29 cellular contexts compared by ENCODE assay signal in the genomic region with DNA sequence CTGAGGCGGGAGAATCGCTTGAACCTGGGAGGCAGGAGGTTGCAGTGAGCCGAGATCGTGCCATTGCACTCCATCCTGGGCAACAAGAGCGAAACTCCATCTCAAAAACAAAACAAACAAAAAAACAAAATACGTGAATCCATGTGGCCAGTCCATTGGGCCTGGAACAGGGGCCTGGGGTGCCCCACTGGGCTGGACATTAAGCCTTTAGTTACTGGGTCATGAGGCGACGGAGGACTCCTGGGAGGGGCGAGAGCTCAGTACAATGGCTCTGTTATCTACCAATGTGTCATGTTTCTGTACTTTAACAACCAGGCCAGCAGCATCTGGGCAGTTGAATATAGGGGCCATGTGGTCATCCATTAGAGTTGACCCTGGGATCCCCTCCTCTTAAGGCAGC. TPM values are rescaled to one million over a fixed set of nuclear protein-coding genes. Genes with fewer than 3 reads are reported as not detected.
DNase-seq lines count a peak whose midpoint lies in the region; ATAC-seq and TF ChIP-seq lines count a peak whose summit lies in the region.
"Had no signal": no experiment of that assay in that cellular context is flagged by ENCODE, and none has a peak within 500 bp of the region (broad histone marks: within the 10 kb centered on the region; RNA-seq: fewer than 3 reads in every experiment).

No MANE protein-coding gene starts in this region.

- H3K9me3 Mint-ChIP-seq in activated CD4-positive, alpha-beta T cell treated with anti-CD3 and anti-CD28 coated beads, Interleukin-2, amount 10 ng/mL, durations not matched to agents 24 days and 14 days: no peaks in the 10 kb centered on the region
- no peaks in the 10 kb centered on the region for H3K9me3 Mint-ChIP-seq in CD14-positive monocyte
- H3K9me3 Mint-ChIP-seq: activated naive CD8-positive, alpha-beta T cell treated with anti-CD3 and anti-CD28 coated beads, Interleukin-2, amount 50 U/mL, for 24 hours; activated T-cell treated with anti-CD3 and anti-CD28 coated beads, Interleukin-2, amount 50 U/mL, for 72 hours; CD4-positive, alpha-beta T cell; immature natural killer cell; T-helper 1 cell treated with Interleukin-12 subunit alpha and Interleukin-12 subunit beta and Interleukin-4 antibody, amounts not matched to agents 30 μg/mL and 1 μg/mL, for 36 hours had no signal

- no peak overlapping the region for H2AFZ ChIP-seq in osteoblast (ENCODE audit: low read length)

- TF ChIP-seq CTCF in ascending aorta (IDR thresholded peaks at IDR 0.05) (no peak), osteoblast (IDR thresholded peaks at IDR 0.05; ENCODE audit: extremely low read depth, low read depth, low read length) (no peak), CD14-positive monocyte (IDR thresholded peaks at IDR 0.05) (no peak)

- no peak overlapping the region for H3K4me2 ChIP-seq in osteoblast (ENCODE audit: insufficient read depth, low read length)

- H3K4me3 ChIP-seq in ascending aorta (no peak overlapping the region), osteoblast (ENCODE audit: insufficient read depth, low read length) (no peak overlapping the region)
- H3K4me3 ChIP-seq: body of pancreas had no signal

- H3K27me3 ChIP-seq in ascending aorta (no peaks in the 10 kb centered on the region), osteoblast (ENCODE audit: insufficient read depth, low read length) (no peaks in the 10 kb centered on the region)
- H3K27me3 ChIP-seq: body of pancreas had no signal

- H3K9me3 ChIP-seq in ascending aorta: no peaks in the 10 kb centered on the region
- H3K9me3 ChIP-seq in osteoblast (ENCODE audit: low read depth, low read length): no peaks in the 10 kb centered on the region
- H3K9me3 ChIP-seq: body of pancreas had no signal

- H4K20me1 ChIP-seq in osteoblast (ENCODE audit: insufficient read depth, low read length): peaks cover 11% of the 10 kb centered on the region

- H3K4me3 Mint-ChIP-seq in activated CD4-positive, alpha-beta T cell treated with anti-CD3 and anti-CD28 coated beads, Interleukin-2, amount 10 ng/mL, durations not matched to agents 24 days and 14 days: no peak overlapping the region
- no peak overlapping the region for H3K4me3 Mint-ChIP-seq in CD14-positive monocyte
- H3K4me3 Mint-ChIP-seq: activated naive CD8-positive, alpha-beta T cell treated with anti-CD3 and anti-CD28 coated beads, Interleukin-2, amount 50 U/mL, for 24 hours; activated T-cell treated with anti-CD3 and anti-CD28 coated beads, Interleukin-2, amount 50 U/mL, for 72 hours; CD4-positive, alpha-beta T cell; immature natural killer cell; T-helper 1 cell treated with Interleukin-12 subunit alpha and Interleukin-12 subunit beta and Interleukin-4 antibody, amounts not matched to agents 30 μg/mL and 1 μg/mL, for 36 hours had no signal

- no peaks in the 10 kb centered on the region for H3K4me1 Mint-ChIP-seq in activated CD4-positive, alpha-beta T cell treated with anti-CD3 and anti-CD28 coated beads, Interleukin-2, amount 10 ng/mL, durations not matched to agents 24 days and 14 days
- no peaks in the 10 kb centered on the region for H3K4me1 Mint-ChIP-seq in CD14-positive monocyte
- H3K4me1 Mint-ChIP-seq: activated naive CD8-positive, alpha-beta T cell treated with anti-CD3 and anti-CD28 coated beads, Interleukin-2, amount 50 U/mL, for 24 hours; immature natural killer cell had no signal

- H3K79me2 ChIP-seq in osteoblast (ENCODE audit: insufficient read depth, low read length): peaks cover 34% of the 10 kb centered on the region

- H3K27ac ChIP-seq in ascending aorta (peak overlapping the region; percentile 96 to 97), osteoblast (ENCODE audit: low read depth, low read length) (no peak overlapping the region)
- H3K27ac ChIP-seq: body of pancreas had no signal

- no peak for ATAC-seq in GM18861 (IDR thresholded peaks at IDR 0.05; ENCODE audit: unreplicated experiment)
- ATAC-seq: activated naive CD8-positive, alpha-beta T cell treated with anti-CD3 and anti-CD28 coated beads, Interleukin-2, amount 50 U/mL, for 24 hours; activated T-cell treated with anti-CD3 and anti-CD28 coated beads, Interleukin-2, amount 50 U/mL, for 72 hours; body of pancreas; left lobe of liver; SK-N-SH treated with all-trans-retinoic acid at 6 μM for 48 hours had no signal

- H3K36me3 Mint-ChIP-seq in activated CD4-positive, alpha-beta T cell treated with anti-CD3 and anti-CD28 coated beads, Interleukin-2, amount 10 ng/mL, durations not matched to agents 24 days and 14 days (ENCODE audit: low read depth): peaks cover 17% of the 10 kb centered on the region
- peaks cover 81 to 98% of the 10 kb centered on the region in 2 donors for H3K36me3 Mint-ChIP-seq in CD14-positive monocyte

- no peak overlapping the region for H3K27ac Mint-ChIP-seq in activated CD4-positive, alpha-beta T cell treated with anti-CD3 and anti-CD28 coated beads, Interleukin-2, amount 10 ng/mL, durations not matched to agents 24 days and 14 days
- peak overlapping the region in 1 of 7 donors; percentile 18 for H3K27ac Mint-ChIP-seq in CD14-positive monocyte
- H3K27ac Mint-ChIP-seq: activated naive CD8-positive, alpha-beta T cell treated with anti-CD3 and anti-CD28 coated beads, Interleukin-2, amount 50 U/mL, for 24 hours; activated T-cell treated with anti-CD3 and anti-CD28 coated beads, Interleukin-2, amount 50 U/mL, for 72 hours; CD4-positive, alpha-beta T cell; immature natural killer cell; T-helper 1 cell treated with Interleukin-12 subunit alpha and Interleukin-12 subunit beta and Interleukin-4 antibody, amounts not matched to agents 30 μg/mL and 1 μg/mL, for 36 hours had no signal

- H3K4me1 ChIP-seq in ascending aorta (peaks cover 16 to 47% of the 10 kb centered on the region in 2 donors), osteoblast (ENCODE audit: insufficient read depth, low read length) (peaks cover 19% of the 10 kb centered on the region)

- H3K36me3 ChIP-seq in ascending aorta: peaks cover 64 to 85% of the 10 kb centered on the region in 2 donors
- H3K36me3 ChIP-seq in osteoblast (ENCODE audit: insufficient read depth, low read length): peaks cover 88% of the 10 kb centered on the region

- DNase-seq in Ammon's horn (ENCODE audit: low spot score) (peak; percentile 83), ascending aorta (ENCODE audit: low spot score in 2 of 2) (no peak), inferior parietal cortex (ENCODE audit: extremely low spot score) (peak; percentile 48), osteoblast (ENCODE audit: insufficient read length, low spot score, missing footprints) (peak; percentile 35), CD14-positive monocyte (ENCODE audit: low spot score) (no peak)
- DNase-seq in activated CD4-positive, alpha-beta T cell treated with anti-CD3 and anti-CD28 coated beads, Interleukin-2, amount 10 ng/mL, durations not matched to agents 24 days and 14 days: no peak
- DNase-seq in stimulated activated CD4-positive, alpha-beta T cell treated with anti-CD3 and anti-CD28 coated beads, Interleukin-4, amount 100 ng/mL, for 1 hour: no peak
- DNase-seq: activated CD4-positive, alpha-beta T cell treated with anti-CD3 and anti-CD28 coated beads, Interleukin-2, amount 50 U/mL, for 48 hours; activated CD4-positive, CD25-positive, alpha-beta regulatory T cell; activated naive CD8-positive, alpha-beta T cell treated with anti-CD3 and anti-CD28 coated beads, Interleukin-2, amount 50 U/mL, for 24 hours; activated T-cell treated with anti-CD3 and anti-CD28 coated beads, Interleukin-2, amount 50 U/mL, for 72 hours; body of pancreas; CD4-positive, alpha-beta T cell; cerebellar nuclear complex; DMS79 treated with DMSO at 0.1 percent for 48 hours; GDM1; GOT3; immature natural killer cell; mesenchymal stem cell; NCI-H1105; NCI-H1930; NCI-H524; OCI-M1; stimulated activated CD4-positive, alpha-beta T cell treated with anti-CD3 and anti-CD28 coated beads, Interleukin-4, amount 100 ng/mL, for 4 hours had no signal

- H3K27me3 Mint-ChIP-seq in activated CD4-positive, alpha-beta T cell treated with anti-CD3 and anti-CD28 coated beads, Interleukin-2, amount 10 ng/mL, durations not matched to agents 24 days and 14 days: no peaks in the 10 kb centered on the region
- H3K27me3 Mint-ChIP-seq in CD14-positive monocyte (ENCODE audit: low read depth in 3 of 3): peaks cover 0 to 2% (median 0%) of the 10 kb centered on the region in 3 donors
- H3K27me3 Mint-ChIP-seq: activated naive CD8-positive, alpha-beta T cell treated with anti-CD3 and anti-CD28 coated beads, Interleukin-2, amount 50 U/mL, for 24 hours; CD4-positive, alpha-beta T cell had no signal

- intact Hi-C loops in ascending aorta (cut with DNase I) (no loop called here), CD14-positive monocyte (cut with micrococcal nuclease) (no loop called here)
- intact Hi-C loops in activated CD4-positive, alpha-beta T cell treated with anti-CD3 and anti-CD28 coated beads, Interleukin-2, amount 10 ng/mL, durations not matched to agents 24 days and 14 days (cut with micrococcal nuclease): no loop called here

RNA-seq across cellular contexts. Expression of a gene that starts 18.9 kb away (rescaled TPM):
- total RNA-seq in ascending aorta (25.2 TPM), osteoblast (0.29 and 1.1 TPM in 2 replicates)
- total RNA-seq in activated CD4-positive, alpha-beta T cell treated with anti-CD3 and anti-CD28 coated beads, Interleukin-2, amount 10 ng/mL, durations not matched to agents 24 days and 14 days: 0.26 and 0.51 TPM in 2 replicates
- polyA plus RNA-seq in CD14-positive monocyte: not detected
- total RNA-seq: HT-29 had no signal
- polyA plus RNA-seq: immature natural killer cell had no signal

Comparison
In these comparisons a context has a peak if more than half of its experiments do, and no peak if none do; other contexts are left out.
1. DNase-seq: peak in Ammon's horn (single experiment), inferior parietal cortex (single experiment) and osteoblast (single experiment); none in ascending aorta (0 of 2), activated CD4-positive, alpha-beta T cell treated with anti-CD3 and anti-CD28 coated beads, Interleukin-2, amount 10 ng/mL, durations not matched to agents 24 days and 14 days (single experiment), CD14-positive monocyte (single experiment) and stimulated activated CD4-positive, alpha-beta T cell treated with anti-CD3 and anti-CD28 coated beads, Interleukin-4, amount 100 ng/mL, for 1 hour (single experiment).
2. RNA of a gene that starts 18.9 kb away (total RNA-seq): 25.2 TPM in ascending aorta (single experiment); 0.29 to 1.1 TPM in osteoblast and 0.26 to 0.51 TPM in activated CD4-positive, alpha-beta T cell treated with anti-CD3 and anti-CD28 coated beads, Interleukin-2, amount 10 ng/mL, durations not matched to agents 24 days and 14 days; every median in the first group is over 10 times any median in the second.